2 cellular contexts compared by ENCODE assay signal in genomic region chr3:27559381-27559780, GRCh38.
TF ChIP-seq lines count a peak whose summit lies in the region.

No MANE protein-coding gene starts in this region.

TF ChIP-seq in SK-N-SH, 30 proteins besides CTCF, POLR2A, EP300 and RAD21 (continued from another document):
- TF ChIP-seq IRF3 (IDR thresholded peaks at IDR 0.05; ENCODE audit: low read depth, low read length) = no peak
- no peak for TF ChIP-seq NFIC (IDR thresholded peaks at IDR 0.05; ENCODE audit: borderline replicate concordance)
- TF ChIP-seq TEAD4 (IDR thresholded peaks at IDR 0.05; ENCODE audit: borderline replicate concordance, insufficient read depth) = no peak
- TF ChIP-seq FOXJ3 (CRISPR knock-in tag; IDR thresholded peaks at IDR 0.05) = no peak
- TF ChIP-seq EZH2phosphoT487 (IDR thresholded peaks at IDR 0.05; ENCODE audit: borderline replicate concordance, low read depth) = no peak
- no peak for TF ChIP-seq SIN3A (IDR thresholded peaks at IDR 0.05; ENCODE audit: borderline replicate concordance, low read depth, low read length)
- TF ChIP-seq USF1 (IDR thresholded peaks at IDR 0.05; ENCODE audit: borderline replicate concordance, low read depth) = no peak
- TF ChIP-seq RFX5 (IDR thresholded peaks at IDR 0.05; ENCODE audit: low read length) = no peak
- TF ChIP-seq RCOR1 (IDR thresholded peaks at IDR 0.05; ENCODE audit: low read length) = no peak
- TF ChIP-seq PBX3 (IDR thresholded peaks at IDR 0.05) = no peak
- no peak for TF ChIP-seq GATA2 (CRISPR knock-in tag; IDR thresholded peaks at IDR 0.05)
- TF ChIP-seq TAF1 (IDR thresholded peaks at IDR 0.05; ENCODE audit: borderline replicate concordance, low read depth, low read length) = no peak
- TF ChIP-seq ELF1 (IDR thresholded peaks at IDR 0.05) = no peak
- no peak for TF ChIP-seq REST (IDR thresholded peaks at IDR 0.05; ENCODE audit: low read depth, low read length)
- no peak for TF ChIP-seq NRF1 (IDR thresholded peaks at IDR 0.05; ENCODE audit: low read depth, low read length)

TF ChIP-seq in SK-N-SH treated with all-trans-retinoic acid at 6 μM for 48 hours, 23 proteins besides CTCF, POLR2A, EP300 and RAD21 (continued from another document):
- TF ChIP-seq TOX (CRISPR knock-in tag; IDR thresholded peaks at IDR 0.05; ENCODE audit: borderline replicate concordance) (no peak), TCF4 (CRISPR knock-in tag; IDR thresholded peaks at IDR 0.05; ENCODE audit: borderline replicate concordance) (no peak), SNAI2 (CRISPR knock-in tag; IDR thresholded peaks at IDR 0.05) (no peak), GLIS3 (CRISPR knock-in tag; IDR thresholded peaks at IDR 0.05) (no peak), ZNF8 (CRISPR knock-in tag; IDR thresholded peaks at IDR 0.05) (no peak), ZC3H10 (CRISPR knock-in tag; IDR thresholded peaks at IDR 0.05) (no peak), OSR1 (CRISPR knock-in tag; IDR thresholded peaks at IDR 0.05) (no peak), CSDC2 (CRISPR knock-in tag; IDR thresholded peaks at IDR 0.05) (no peak), ISL1 (CRISPR knock-in tag; IDR thresholded peaks at IDR 0.05) (no peak), CREB5 (CRISPR knock-in tag; IDR thresholded peaks at IDR 0.05; ENCODE audit: low read depth) (no peak), ZFP30 (CRISPR knock-in tag; IDR thresholded peaks at IDR 0.05) (no peak), PATZ1 (CRISPR knock-in tag; IDR thresholded peaks at IDR 0.05; ENCODE audit: borderline replicate concordance) (no peak), POU6F1 (CRISPR knock-in tag; IDR thresholded peaks at IDR 0.05; ENCODE audit: borderline replicate concordance, low read depth) (no peak), ARNTL (CRISPR knock-in tag; IDR thresholded peaks at IDR 0.05; ENCODE audit: borderline replicate concordance, low read depth) (no peak)
